1 cellular context compared by ENCODE assay signal in the genomic region with DNA sequence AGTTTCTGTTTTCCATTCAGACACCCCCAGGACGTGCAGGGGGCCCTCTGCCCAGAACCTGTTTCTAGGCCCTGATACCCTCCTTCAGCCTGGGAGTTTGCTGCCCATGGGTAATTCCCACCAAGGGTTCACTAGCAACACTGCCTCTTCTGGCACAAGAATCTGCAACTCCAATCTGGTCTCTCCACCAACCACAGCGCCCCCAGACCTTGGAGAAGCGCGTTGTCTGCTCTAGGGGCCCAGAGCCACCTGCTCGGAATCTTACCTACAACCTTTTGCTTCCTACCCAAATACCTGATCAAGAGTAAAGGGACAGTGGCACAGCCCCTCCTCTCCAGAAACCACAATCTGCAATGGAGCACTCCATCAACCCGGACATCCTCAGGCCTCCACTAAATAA.
TF ChIP-seq lines count a peak whose summit lies in the region.

No MANE protein-coding gene starts in this region.

TF ChIP-seq in endothelial cell of umbilical vein, 7 proteins besides CTCF, POLR2A, EP300 and RAD21:
- TF ChIP-seq GATA2 (IDR thresholded peaks at IDR 0.05; ENCODE audit: insufficient read depth, insufficient read length, low read depth, low read length) (no peak), MYC (IDR thresholded peaks at IDR 0.05; ENCODE audit: low read depth, low read length) (no peak), EZH2 (IDR thresholded peaks at IDR 0.05; ENCODE audit: borderline replicate concordance, low read depth, low read length, severe bottlenecking) (no peak), FOS (IDR thresholded peaks at IDR 0.05; ENCODE audit: borderline replicate concordance, insufficient read depth, low read length) (no peak), JUN (IDR thresholded peaks at IDR 0.05; ENCODE audit: borderline replicate concordance, insufficient read depth, insufficient read length, low read depth) (no peak), POLR2AphosphoS5 (IDR thresholded peaks at IDR 0.05; ENCODE audit: insufficient read depth, low read depth, low read length) (no peak)
- TF ChIP-seq, protein P1, sequence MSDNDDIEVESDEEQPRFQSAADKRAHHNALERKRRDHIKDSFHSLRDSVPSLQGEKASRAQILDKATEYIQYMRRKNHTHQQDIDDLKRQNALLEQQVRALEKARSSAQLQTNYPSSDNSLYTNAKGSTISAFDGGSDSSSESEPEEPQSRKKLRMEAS (IDR thresholded peaks at IDR 0.05; ENCODE audit: insufficient read depth, insufficient read length) = no peak
